Comparison of ENCODE assay signal across 27 cellular contexts in genomic region chr10:12943425-12943824, GRCh38. TPM values are rescaled to one million over a fixed set of nuclear protein-coding genes. Genes with fewer than 3 reads are reported as not detected.
"Had no signal": no experiment of that assay in that cellular context is flagged by ENCODE, and none has a peak within 500 bp of the region (broad histone marks: within the 10 kb centered on the region; RNA-seq: fewer than 3 reads in every experiment).

No MANE protein-coding gene starts in this region.

- H3K36me3 ChIP-seq: ascending aorta had no signal

- H3K4me1 ChIP-seq: body of pancreas had no signal

- H3K27me3 ChIP-seq: ascending aorta, body of pancreas had no signal

- ATAC-seq: activated naive CD4-positive, alpha-beta T cell treated with anti-CD3 and anti-CD28 coated beads, Interleukin-2, amount 50 U/mL, for 72 hours; activated naive CD8-positive, alpha-beta T cell treated with anti-CD3 and anti-CD28 coated beads, Interleukin-2, amount 50 U/mL, for 24 hours; activated T-cell treated with anti-CD3 and anti-CD28 coated beads, Interleukin-2, amount 50 U/mL, for 4 hours; body of pancreas; T-helper 17 cell had no signal

- H3K27ac ChIP-seq: body of pancreas had no signal

- H3K4me3 ChIP-seq: ascending aorta, body of pancreas had no signal

- DNase-seq: activated B cell treated with CpG ODN at 0.5 μM for 24 hours; activated CD4-positive, alpha-beta T cell treated with anti-CD3 and anti-CD28 coated beads for 1 hour; activated CD4-positive, alpha-beta T cell treated with anti-CD3 and anti-CD28 coated beads, Interleukin-2, amount 10 ng/mL, durations not matched to agents 24 days and 14 days; activated CD4-positive, alpha-beta T cell treated with anti-CD3 and anti-CD28 coated beads, Interleukin-2, amount 50 U/mL, for 48 hours; activated CD8-positive, alpha-beta memory T cell treated with anti-CD3 and anti-CD28 coated beads for 24 hours; activated effector memory CD4-positive, alpha-beta T cell treated with anti-CD3 and anti-CD28 coated beads, Interleukin-2, amount 50 U/mL, for 16 hours; activated naive CD4-positive, alpha-beta T cell treated with Interleukin-2 at 50 U/mL for 16 hours; activated naive CD8-positive, alpha-beta T cell treated with anti-CD3 and anti-CD28 coated beads, Interleukin-2, amount 50 U/mL, for 24 hours; activated T-cell treated with anti-CD3 and anti-CD28 coated beads, Interleukin-2, amount 50 U/mL, for 4 hours; amniotic stem cell; body of pancreas; Karpas-422; MM.1S; NCI-H1105; NCI-H1436; NCI-H187 treated with DMSO at 0.1 percent for 48 hours; NCI-H2081 treated with DMSO at 0.1 percent for 48 hours; NCI-H446; NCI-H524 treated with DMSO at 0.1 percent for 48 hours; NCI-H82; SIG-M5; T-helper 17 cell; T-helper 9 cell had no signal

- H3K9me3 ChIP-seq: ascending aorta, body of pancreas had no signal

RNA-seq across cellular contexts. Expression of gene CCDC3, which starts 58.1 kb away (rescaled TPM):
- total RNA-seq: OCI-LY7, RPMI7951 had no signal
